ENCODE assay signal across 1 cellular context in genomic region chr7:152025077-152025936, GRCh38.
TF ChIP-seq lines count a peak whose summit lies in the region.

GALNT11 (plus strand) TSS chr7:152025674; CDS start chr7:152094228, 68,554 bp downstream.

TF ChIP-seq in HepG2, 621 proteins besides CTCF, POLR2A, EP300 and RAD21 (continued from another document and continues in another):
- TF ChIP-seq ZNF414 (CRISPR knock-in tag; IDR thresholded peaks at IDR 0.05): no peak
- TF ChIP-seq ZNF460 (CRISPR knock-in tag; IDR thresholded peaks at IDR 0.05; ENCODE audit: borderline replicate concordance): no peak
- TF ChIP-seq RXRA (CRISPR knock-in tag; IDR thresholded peaks at IDR 0.05): 0 out of 2 replicates have a peak, but pooled peaks have one; percentile 15
- no peak for TF ChIP-seq HNRNPL (IDR thresholded peaks at IDR 0.05; ENCODE audit: low read depth, low read length)
- no peak for TF ChIP-seq CENPBD1 (CRISPR knock-in tag; IDR thresholded peaks at IDR 0.05; ENCODE audit: borderline replicate concordance, low read depth)
- no peak for TF ChIP-seq MIER3 (CRISPR knock-in tag; IDR thresholded peaks at IDR 0.05; ENCODE audit: borderline replicate concordance)
- no peak for TF ChIP-seq ZNF441 (CRISPR knock-in tag; IDR thresholded peaks at IDR 0.05; ENCODE audit: borderline replicate concordance)
- TF ChIP-seq ZZZ3 (CRISPR knock-in tag; IDR thresholded peaks at IDR 0.05; ENCODE audit: borderline replicate concordance): no peak
- TF ChIP-seq NFE2 (CRISPR knock-in tag; IDR thresholded peaks at IDR 0.05): no peak
- 0 out of 2 replicates have a peak, but pooled peaks have one; percentile 30 for TF ChIP-seq ZBED4 (CRISPR knock-in tag; IDR thresholded peaks at IDR 0.05; ENCODE audit: borderline replicate concordance)
- no peak for TF ChIP-seq RELA (CRISPR knock-in tag; IDR thresholded peaks at IDR 0.05)
- TF ChIP-seq FOXP4 (CRISPR knock-in tag; IDR thresholded peaks at IDR 0.05): no peak
- TF ChIP-seq ZNF263 (CRISPR knock-in tag; IDR thresholded peaks at IDR 0.05): peak; percentile 82
- TF ChIP-seq ZFAT (CRISPR knock-in tag; conservative IDR thresholded peaks at IDR 0.05): no peak
- TF ChIP-seq ZNF382 (CRISPR knock-in tag; IDR thresholded peaks at IDR 0.05; ENCODE audit: borderline replicate concordance): no peak
- TF ChIP-seq ZNF512B (CRISPR knock-in tag; IDR thresholded peaks at IDR 0.05; ENCODE audit: borderline replicate concordance): 0 out of 2 replicates have a peak, but pooled peaks have one; percentile 32
- TF ChIP-seq ZMAT3 (CRISPR knock-in tag; conservative IDR thresholded peaks at IDR 0.05): no peak
- peak; percentile 29; the same call in 1 of the 2 replicates for TF ChIP-seq ZNF614 (CRISPR knock-in tag; IDR thresholded peaks at IDR 0.05; ENCODE audit: borderline replicate concordance)
- no peak for TF ChIP-seq SMARCE1 (IDR thresholded peaks at IDR 0.05; ENCODE audit: borderline replicate concordance)
- TF ChIP-seq ZMYM3 (CRISPR knock-in tag; IDR thresholded peaks at IDR 0.05): peak; percentile 77
- TF ChIP-seq NR0B2 (CRISPR knock-in tag; IDR thresholded peaks at IDR 0.05): 0 out of 2 replicates have a peak, but pooled peaks have one; percentile 21
- no peak for TF ChIP-seq ZNF24 (IDR thresholded peaks at IDR 0.05)
- TF ChIP-seq STAG1 (CRISPR knock-in tag; IDR thresholded peaks at IDR 0.05): peak; percentile 36
- no peak for TF ChIP-seq NRL (CRISPR knock-in tag; IDR thresholded peaks at IDR 0.05; ENCODE audit: borderline replicate concordance)
- no peak for TF ChIP-seq NCOR1 (IDR thresholded peaks at IDR 0.05; ENCODE audit: borderline replicate concordance, low read length)
- TF ChIP-seq ZNF331 (CRISPR knock-in tag; IDR thresholded peaks at IDR 0.05): no peak
- no peak; the same call in 1 of the 2 replicates for TF ChIP-seq PRMT3 (CRISPR knock-in tag; IDR thresholded peaks at IDR 0.05; ENCODE audit: borderline replicate concordance, low read depth)
- no peak for TF ChIP-seq ZNF616 (CRISPR knock-in tag; IDR thresholded peaks at IDR 0.05; ENCODE audit: low read depth)
- no peak for TF ChIP-seq MAFK (conservative IDR thresholded peaks at IDR 0.05 in 1 of 2, IDR thresholded peaks at IDR 0.05 in 1 of 2; ENCODE audit: low read length in 2 of 2)
- TF ChIP-seq ZNF678 (CRISPR knock-in tag; IDR thresholded peaks at IDR 0.05): no peak
- no peak for TF ChIP-seq ZNF660 (CRISPR knock-in tag; IDR thresholded peaks at IDR 0.05; ENCODE audit: borderline replicate concordance, low read depth)
- TF ChIP-seq BRF2 (CRISPR knock-in tag; IDR thresholded peaks at IDR 0.05): no peak
- no peak for TF ChIP-seq ZNF124 (CRISPR knock-in tag; IDR thresholded peaks at IDR 0.05)
- TF ChIP-seq ZNF547 (CRISPR knock-in tag; IDR thresholded peaks at IDR 0.05): peak; percentile 33; the same call in 1 of the 2 replicates
- TF ChIP-seq SNRNP70 (IDR thresholded peaks at IDR 0.05; ENCODE audit: low read depth, low read length): no peak
- TF ChIP-seq NFYC (CRISPR knock-in tag; IDR thresholded peaks at IDR 0.05): no peak
- no peak for TF ChIP-seq CEBPZ (IDR thresholded peaks at IDR 0.05; ENCODE audit: low read length)
- no peak for TF ChIP-seq SOX13 (IDR thresholded peaks at IDR 0.05)
- TF ChIP-seq SOX13 (CRISPR knock-in tag; conservative IDR thresholded peaks at IDR 0.05 in 1 of 2, IDR thresholded peaks at IDR 0.05 in 1 of 2): no peak
- no peak for TF ChIP-seq AHR (CRISPR knock-in tag; IDR thresholded peaks at IDR 0.05)
- no peak for TF ChIP-seq MNT (IDR thresholded peaks at IDR 0.05)
- no peak for TF ChIP-seq FOXK2 (IDR thresholded peaks at IDR 0.05)
- no peak for TF ChIP-seq ZBTB34 (CRISPR knock-in tag; IDR thresholded peaks at IDR 0.05)
- TF ChIP-seq ZNF230 (CRISPR knock-in tag; IDR thresholded peaks at IDR 0.05): no peak
- no peak for TF ChIP-seq ZNF713 (CRISPR knock-in tag; IDR thresholded peaks at IDR 0.05)
- TF ChIP-seq DNMT3B (CRISPR knock-in tag; conservative IDR thresholded peaks at IDR 0.05): no peak
